ENCODE assay signal across 1 cellular context in the genomic region with DNA sequence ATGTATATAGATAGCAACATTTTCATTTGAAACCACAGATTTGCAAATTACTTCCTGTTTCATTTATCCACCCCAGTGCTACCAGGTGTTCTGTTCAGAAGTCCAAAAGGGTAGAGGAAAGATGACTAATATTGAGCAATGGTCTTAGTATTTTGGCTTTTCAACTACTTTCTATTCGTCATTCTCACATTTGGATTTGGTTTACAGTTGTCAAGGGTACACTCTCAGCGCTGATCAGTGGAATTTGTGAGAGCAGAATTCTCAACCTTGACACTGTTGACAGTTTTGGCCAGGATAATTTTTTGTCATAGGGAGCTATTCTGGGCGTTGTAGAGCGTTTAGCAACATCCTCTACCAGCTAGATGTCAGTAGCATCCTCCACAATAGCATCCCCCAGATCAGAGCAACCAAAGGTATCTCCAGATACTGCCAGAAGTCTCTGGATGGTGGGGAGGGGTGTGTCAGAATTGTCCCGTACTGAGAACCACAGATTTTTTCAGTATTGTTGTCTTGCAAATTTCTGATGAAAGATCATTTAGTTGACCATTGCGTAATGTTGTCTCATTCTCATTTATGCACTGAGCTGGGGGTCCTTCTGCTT.
TF ChIP-seq lines count a peak whose summit lies in the region.

No MANE protein-coding gene starts in this region.

TF ChIP-seq in GM12878, 131 proteins besides CTCF, POLR2A, EP300 and RAD21 (continued from another document and continues in another):
- TF ChIP-seq, protein P1, sequence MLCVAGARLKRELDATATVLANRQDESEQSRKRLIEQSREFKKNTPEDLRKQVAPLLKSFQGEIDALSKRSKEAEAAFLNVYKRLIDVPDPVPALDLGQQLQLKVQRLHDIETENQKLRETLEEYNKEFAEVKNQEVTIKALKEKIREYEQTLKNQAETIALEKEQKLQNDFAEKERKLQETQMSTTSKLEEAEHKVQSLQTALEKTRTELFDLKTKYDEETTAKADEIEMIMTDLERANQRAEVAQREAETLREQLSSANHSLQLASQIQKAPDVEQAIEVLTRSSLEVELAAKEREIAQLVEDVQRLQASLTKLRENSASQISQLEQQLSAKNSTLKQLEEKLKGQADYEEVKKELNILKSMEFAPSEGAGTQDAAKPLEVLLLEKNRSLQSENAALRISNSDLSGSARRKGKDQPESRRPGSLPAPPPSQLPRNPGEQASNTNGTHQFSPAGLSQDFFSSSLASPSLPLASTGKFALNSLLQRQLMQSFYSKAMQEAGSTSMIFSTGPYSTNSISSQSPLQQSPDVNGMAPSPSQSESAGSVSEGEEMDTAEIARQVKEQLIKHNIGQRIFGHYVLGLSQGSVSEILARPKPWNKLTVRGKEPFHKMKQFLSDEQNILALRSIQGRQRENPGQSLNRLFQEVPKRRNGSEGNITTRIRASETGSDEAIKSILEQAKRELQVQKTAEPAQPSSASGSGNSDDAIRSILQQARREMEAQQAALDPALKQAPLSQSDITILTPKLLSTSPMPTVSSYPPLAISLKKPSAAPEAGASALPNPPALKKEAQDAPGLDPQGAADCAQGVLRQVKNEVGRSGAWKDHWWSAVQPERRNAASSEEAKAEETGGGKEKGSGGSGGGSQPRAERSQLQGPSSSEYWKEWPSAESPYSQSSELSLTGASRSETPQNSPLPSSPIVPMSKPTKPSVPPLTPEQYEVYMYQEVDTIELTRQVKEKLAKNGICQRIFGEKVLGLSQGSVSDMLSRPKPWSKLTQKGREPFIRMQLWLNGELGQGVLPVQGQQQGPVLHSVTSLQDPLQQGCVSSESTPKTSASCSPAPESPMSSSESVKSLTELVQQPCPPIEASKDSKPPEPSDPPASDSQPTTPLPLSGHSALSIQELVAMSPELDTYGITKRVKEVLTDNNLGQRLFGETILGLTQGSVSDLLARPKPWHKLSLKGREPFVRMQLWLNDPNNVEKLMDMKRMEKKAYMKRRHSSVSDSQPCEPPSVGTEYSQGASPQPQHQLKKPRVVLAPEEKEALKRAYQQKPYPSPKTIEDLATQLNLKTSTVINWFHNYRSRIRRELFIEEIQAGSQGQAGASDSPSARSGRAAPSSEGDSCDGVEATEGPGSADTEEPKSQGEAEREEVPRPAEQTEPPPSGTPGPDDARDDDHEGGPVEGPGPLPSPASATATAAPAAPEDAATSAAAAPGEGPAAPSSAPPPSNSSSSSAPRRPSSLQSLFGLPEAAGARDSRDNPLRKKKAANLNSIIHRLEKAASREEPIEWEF (IDR thresholded peaks at IDR 0.05; ENCODE audit: insufficient replicate concordance, low read depth, low read length), result peak; percentile 22
- TF ChIP-seq, protein P2, sequence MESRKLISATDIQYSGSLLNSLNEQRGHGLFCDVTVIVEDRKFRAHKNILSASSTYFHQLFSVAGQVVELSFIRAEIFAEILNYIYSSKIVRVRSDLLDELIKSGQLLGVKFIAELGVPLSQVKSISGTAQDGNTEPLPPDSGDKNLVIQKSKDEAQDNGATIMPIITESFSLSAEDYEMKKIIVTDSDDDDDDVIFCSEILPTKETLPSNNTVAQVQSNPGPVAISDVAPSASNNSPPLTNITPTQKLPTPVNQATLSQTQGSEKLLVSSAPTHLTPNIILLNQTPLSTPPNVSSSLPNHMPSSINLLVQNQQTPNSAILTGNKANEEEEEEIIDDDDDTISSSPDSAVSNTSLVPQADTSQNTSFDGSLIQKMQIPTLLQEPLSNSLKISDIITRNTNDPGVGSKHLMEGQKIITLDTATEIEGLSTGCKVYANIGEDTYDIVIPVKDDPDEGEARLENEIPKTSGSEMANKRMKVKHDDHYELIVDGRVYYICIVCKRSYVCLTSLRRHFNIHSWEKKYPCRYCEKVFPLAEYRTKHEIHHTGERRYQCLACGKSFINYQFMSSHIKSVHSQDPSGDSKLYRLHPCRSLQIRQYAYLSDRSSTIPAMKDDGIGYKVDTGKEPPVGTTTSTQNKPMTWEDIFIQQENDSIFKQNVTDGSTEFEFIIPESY (IDR thresholded peaks at IDR 0.05), result no peak
- TF ChIP-seq SIN3A (IDR thresholded peaks at IDR 0.05; ENCODE audit: low read depth, low read length) (peak; percentile 84), RAD51 (IDR thresholded peaks at IDR 0.05) (no peak), IKZF1 (conservative IDR thresholded peaks at IDR 0.05) (peak; percentile 96), NFYA (IDR thresholded peaks at IDR 0.05; ENCODE audit: borderline replicate concordance, low read depth, low read length) (no peak), MTA2 (IDR thresholded peaks at IDR 0.05; ENCODE audit: low read depth) (peak; percentile 97), SMAD5 (IDR thresholded peaks at IDR 0.05; ENCODE audit: low read depth) (no peak), EZH2 (IDR thresholded peaks at IDR 0.05; ENCODE audit: borderline replicate concordance, control insufficient read depth, low read depth, low read length) (no peak), EED (IDR thresholded peaks at IDR 0.05; ENCODE audit: low read depth) (peak; percentile 88), STAT3 (IDR thresholded peaks at IDR 0.05; ENCODE audit: low read depth, low read length) (peak; percentile 71; the same call in 1 of the 2 replicates), NR2F1 (conservative IDR thresholded peaks at IDR 0.05) (peak; percentile 71), ZNF24 (IDR thresholded peaks at IDR 0.05) (no peak), RCOR1 (conservative IDR thresholded peaks at IDR 0.05; ENCODE audit: low read depth, low read length) (no peak), MEF2A (IDR thresholded peaks at IDR 0.05; ENCODE audit: insufficient read depth, low read depth, low read length) (peak; percentile 89), RBBP5 (conservative IDR thresholded peaks at IDR 0.05) (no peak), EGR1 (IDR thresholded peaks at IDR 0.05; ENCODE audit: borderline replicate concordance in 1 of 2, low read depth in 2 of 2, low read length in 2 of 2) (no peak), CBFB (IDR thresholded peaks at IDR 0.05; ENCODE audit: low read depth) (peak; percentile 91), CBX5 (IDR thresholded peaks at IDR 0.05; ENCODE audit: low read depth) (no peak), ZNF207 (IDR thresholded peaks at IDR 0.05; ENCODE audit: borderline replicate concordance) (no peak), FOXM1 (IDR thresholded peaks at IDR 0.05; ENCODE audit: low read depth, low read length) (peak; percentile 97), DPF2 (IDR thresholded peaks at IDR 0.05) (peak; percentile 97), ZNF274 (IDR thresholded peaks at IDR 0.05; ENCODE audit: insufficient read depth, insufficient read length) (no peak), CHD1 (IDR thresholded peaks at IDR 0.05; ENCODE audit: low read depth, low read length) (no peak), NBN (IDR thresholded peaks at IDR 0.05) (peak; percentile 88), TAF1 (IDR thresholded peaks at IDR 0.05; ENCODE audit: borderline replicate concordance, low read depth, low read length) (no peak), MYC (IDR thresholded peaks at IDR 0.05; ENCODE audit: insufficient read depth, insufficient read length, insufficient replicate concordance, low read length, severe bottlenecking) (no peak), FOXK2 (IDR thresholded peaks at IDR 0.05) (no peak), PML (IDR thresholded peaks at IDR 0.05; ENCODE audit: low read length) (peak; percentile 96), TCF12 (IDR thresholded peaks at IDR 0.05; ENCODE audit: low read depth, low read length) (peak; percentile 92), SMAD1 (IDR thresholded peaks at IDR 0.05; ENCODE audit: low read depth, partially characterized antibody) (peak; percentile 35)
- TF ChIP-seq, protein P3, sequence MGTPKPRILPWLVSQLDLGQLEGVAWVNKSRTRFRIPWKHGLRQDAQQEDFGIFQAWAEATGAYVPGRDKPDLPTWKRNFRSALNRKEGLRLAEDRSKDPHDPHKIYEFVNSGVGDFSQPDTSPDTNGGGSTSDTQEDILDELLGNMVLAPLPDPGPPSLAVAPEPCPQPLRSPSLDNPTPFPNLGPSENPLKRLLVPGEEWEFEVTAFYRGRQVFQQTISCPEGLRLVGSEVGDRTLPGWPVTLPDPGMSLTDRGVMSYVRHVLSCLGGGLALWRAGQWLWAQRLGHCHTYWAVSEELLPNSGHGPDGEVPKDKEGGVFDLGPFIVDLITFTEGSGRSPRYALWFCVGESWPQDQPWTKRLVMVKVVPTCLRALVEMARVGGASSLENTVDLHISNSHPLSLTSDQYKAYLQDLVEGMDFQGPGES (IDR thresholded peaks at IDR 0.05), result no peak
- TF ChIP-seq, protein P4, sequence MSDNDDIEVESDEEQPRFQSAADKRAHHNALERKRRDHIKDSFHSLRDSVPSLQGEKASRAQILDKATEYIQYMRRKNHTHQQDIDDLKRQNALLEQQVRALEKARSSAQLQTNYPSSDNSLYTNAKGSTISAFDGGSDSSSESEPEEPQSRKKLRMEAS (IDR thresholded peaks at IDR 0.05; ENCODE audit: low read depth, low read length), result no peak
- TF ChIP-seq, protein P5, sequence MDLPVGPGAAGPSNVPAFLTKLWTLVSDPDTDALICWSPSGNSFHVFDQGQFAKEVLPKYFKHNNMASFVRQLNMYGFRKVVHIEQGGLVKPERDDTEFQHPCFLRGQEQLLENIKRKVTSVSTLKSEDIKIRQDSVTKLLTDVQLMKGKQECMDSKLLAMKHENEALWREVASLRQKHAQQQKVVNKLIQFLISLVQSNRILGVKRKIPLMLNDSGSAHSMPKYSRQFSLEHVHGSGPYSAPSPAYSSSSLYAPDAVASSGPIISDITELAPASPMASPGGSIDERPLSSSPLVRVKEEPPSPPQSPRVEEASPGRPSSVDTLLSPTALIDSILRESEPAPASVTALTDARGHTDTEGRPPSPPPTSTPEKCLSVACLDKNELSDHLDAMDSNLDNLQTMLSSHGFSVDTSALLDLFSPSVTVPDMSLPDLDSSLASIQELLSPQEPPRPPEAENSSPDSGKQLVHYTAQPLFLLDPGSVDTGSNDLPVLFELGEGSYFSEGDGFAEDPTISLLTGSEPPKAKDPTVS (IDR thresholded peaks at IDR 0.05; ENCODE audit: low read depth, low read length), result peak; percentile 78; the same call in 1 of the 2 replicates
- TF ChIP-seq, protein P6, sequence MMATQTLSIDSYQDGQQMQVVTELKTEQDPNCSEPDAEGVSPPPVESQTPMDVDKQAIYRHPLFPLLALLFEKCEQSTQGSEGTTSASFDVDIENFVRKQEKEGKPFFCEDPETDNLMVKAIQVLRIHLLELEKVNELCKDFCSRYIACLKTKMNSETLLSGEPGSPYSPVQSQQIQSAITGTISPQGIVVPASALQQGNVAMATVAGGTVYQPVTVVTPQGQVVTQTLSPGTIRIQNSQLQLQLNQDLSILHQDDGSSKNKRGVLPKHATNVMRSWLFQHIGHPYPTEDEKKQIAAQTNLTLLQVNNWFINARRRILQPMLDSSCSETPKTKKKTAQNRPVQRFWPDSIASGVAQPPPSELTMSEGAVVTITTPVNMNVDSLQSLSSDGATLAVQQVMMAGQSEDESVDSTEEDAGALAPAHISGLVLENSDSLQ (IDR thresholded peaks at IDR 0.05), result peak; percentile 40; the same call in 1 of the 2 replicates
- TF ChIP-seq, protein P7, sequence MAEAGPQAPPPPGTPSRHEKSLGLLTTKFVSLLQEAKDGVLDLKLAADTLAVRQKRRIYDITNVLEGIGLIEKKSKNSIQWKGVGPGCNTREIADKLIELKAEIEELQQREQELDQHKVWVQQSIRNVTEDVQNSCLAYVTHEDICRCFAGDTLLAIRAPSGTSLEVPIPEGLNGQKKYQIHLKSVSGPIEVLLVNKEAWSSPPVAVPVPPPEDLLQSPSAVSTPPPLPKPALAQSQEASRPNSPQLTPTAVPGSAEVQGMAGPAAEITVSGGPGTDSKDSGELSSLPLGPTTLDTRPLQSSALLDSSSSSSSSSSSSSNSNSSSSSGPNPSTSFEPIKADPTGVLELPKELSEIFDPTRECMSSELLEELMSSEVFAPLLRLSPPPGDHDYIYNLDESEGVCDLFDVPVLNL (IDR thresholded peaks at IDR 0.05; ENCODE audit: low read depth, low read length), result no peak
- TF ChIP-seq, protein P8, sequence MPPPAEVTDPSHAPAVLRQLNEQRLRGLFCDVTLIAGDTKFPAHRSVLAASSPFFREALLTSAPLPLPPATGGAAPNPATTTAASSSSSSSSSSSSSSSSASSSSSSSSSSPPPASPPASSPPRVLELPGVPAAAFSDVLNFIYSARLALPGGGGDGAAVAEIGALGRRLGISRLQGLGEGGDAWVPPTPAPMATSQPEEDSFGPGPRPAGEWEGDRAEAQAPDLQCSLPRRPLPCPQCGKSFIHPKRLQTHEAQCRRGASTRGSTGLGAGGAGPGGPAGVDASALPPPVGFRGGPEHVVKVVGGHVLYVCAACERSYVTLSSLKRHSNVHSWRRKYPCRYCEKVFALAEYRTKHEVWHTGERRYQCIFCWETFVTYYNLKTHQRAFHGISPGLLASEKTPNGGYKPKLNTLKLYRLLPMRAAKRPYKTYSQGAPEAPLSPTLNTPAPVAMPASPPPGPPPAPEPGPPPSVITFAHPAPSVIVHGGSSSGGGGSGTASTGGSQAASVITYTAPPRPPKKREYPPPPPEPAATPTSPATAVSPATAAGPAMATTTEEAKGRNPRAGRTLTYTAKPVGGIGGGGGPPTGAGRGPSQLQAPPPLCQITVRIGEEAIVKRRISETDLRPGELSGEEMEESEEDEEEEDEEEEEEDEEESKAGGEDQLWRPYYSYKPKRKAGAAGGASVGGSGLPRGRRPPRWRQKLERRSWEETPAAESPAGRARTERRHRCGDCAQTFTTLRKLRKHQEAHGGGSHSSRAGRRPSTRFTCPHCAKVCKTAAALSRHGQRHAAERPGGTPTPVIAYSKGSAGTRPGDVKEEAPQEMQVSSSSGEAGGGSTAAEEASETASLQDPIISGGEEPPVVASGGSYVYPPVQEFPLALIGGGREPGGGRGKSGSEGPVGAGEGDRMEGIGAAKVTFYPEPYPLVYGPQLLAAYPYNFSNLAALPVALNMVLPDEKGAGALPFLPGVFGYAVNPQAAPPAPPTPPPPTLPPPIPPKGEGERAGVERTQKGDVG (CRISPR knock-in tag; IDR thresholded peaks at IDR 0.05), result no peak
- TF ChIP-seq, protein P9, sequence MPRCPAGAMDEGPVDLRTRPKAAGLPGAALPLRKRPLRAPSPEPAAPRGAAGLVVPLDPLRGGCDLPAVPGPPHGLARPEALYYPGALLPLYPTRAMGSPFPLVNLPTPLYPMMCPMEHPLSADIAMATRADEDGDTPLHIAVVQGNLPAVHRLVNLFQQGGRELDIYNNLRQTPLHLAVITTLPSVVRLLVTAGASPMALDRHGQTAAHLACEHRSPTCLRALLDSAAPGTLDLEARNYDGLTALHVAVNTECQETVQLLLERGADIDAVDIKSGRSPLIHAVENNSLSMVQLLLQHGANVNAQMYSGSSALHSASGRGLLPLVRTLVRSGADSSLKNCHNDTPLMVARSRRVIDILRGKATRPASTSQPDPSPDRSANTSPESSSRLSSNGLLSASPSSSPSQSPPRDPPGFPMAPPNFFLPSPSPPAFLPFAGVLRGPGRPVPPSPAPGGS (IDR thresholded peaks at IDR 0.05; ENCODE audit: borderline replicate concordance, insufficient read depth, low read depth, low read length, poor library complexity, severe bottlenecking), result peak; percentile 94
- TF ChIP-seq, protein P10, sequence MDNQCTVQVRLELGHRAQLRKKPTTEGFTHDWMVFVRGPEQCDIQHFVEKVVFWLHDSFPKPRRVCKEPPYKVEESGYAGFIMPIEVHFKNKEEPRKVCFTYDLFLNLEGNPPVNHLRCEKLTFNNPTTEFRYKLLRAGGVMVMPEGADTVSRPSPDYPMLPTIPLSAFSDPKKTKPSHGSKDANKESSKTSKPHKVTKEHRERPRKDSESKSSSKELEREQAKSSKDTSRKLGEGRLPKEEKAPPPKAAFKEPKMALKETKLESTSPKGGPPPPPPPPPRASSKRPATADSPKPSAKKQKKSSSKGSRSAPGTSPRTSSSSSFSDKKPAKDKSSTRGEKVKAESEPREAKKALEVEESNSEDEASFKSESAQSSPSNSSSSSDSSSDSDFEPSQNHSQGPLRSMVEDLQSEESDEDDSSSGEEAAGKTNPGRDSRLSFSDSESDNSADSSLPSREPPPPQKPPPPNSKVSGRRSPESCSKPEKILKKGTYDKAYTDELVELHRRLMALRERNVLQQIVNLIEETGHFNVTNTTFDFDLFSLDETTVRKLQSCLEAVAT (IDR thresholded peaks at IDR 0.05), result peak; percentile 74
